ENCODE assay signal across 10 cellular contexts in the genomic region with DNA sequence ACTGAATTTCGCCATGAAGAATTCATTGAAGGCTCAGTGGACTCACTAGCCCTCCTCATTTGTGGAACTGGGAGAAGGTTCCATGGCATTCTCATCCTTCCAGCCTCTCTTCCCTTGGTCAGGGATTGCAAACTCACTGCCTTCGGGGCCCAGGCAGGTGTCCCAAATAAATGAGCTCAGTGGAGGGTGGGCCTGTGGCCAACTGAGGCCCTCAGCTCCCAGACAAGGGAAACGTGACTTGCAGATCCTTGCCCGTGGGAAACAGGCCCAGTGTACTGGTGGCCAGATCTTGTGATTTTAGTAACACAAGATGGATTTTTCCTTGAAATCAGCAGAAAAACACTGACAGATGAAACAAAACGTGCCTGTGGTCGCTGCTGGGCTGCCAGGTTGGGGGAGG.
"Had no signal": no experiment of that assay in that cellular context is flagged by ENCODE, and none has a peak within 500 bp of the region (broad histone marks: within the 10 kb centered on the region; RNA-seq: fewer than 3 reads in every experiment).

No MANE protein-coding gene starts in this region.

- H3K27ac ChIP-seq: GM23248, HL-60, KMS-11 had no signal

- H3K9me3 ChIP-seq: HAP-1 had no signal

- H3K4me3 ChIP-seq: GM23248, HAP-1 had no signal

- H2AFZ ChIP-seq: GM23248 had no signal

- H3K4me1 ChIP-seq: HAP-1 had no signal

- DNase-seq: GM23248, GOT3, H7, HFFc6, KBM-7 had no signal

- H3K4me2 ChIP-seq: KMS-11 had no signal

- H3K9ac ChIP-seq: GM23248, KMS-11 had no signal

- H3K36me3 ChIP-seq: HAP-1 had no signal

- ATAC-seq: HCT116, HepG2 had no signal
